Comparison of ENCODE assay signal across 17 cellular contexts in genomic region chr4:4509521-4509920, GRCh38.
"Had no signal": no experiment of that assay in that cellular context is flagged by ENCODE, and none has a peak within 500 bp of the region (broad histone marks: within the 10 kb centered on the region; RNA-seq: fewer than 3 reads in every experiment).

No MANE protein-coding gene starts in this region.

- H3K27ac ChIP-seq: stomach, suprapubic skin, testis, thoracic aorta, thyroid gland, tibial artery, tibial nerve, transverse colon, upper lobe of left lung, upper lobe of right lung, uterus, vagina had no signal

- ATAC-seq: stimulated activated effector memory CD8-positive, alpha-beta T cell treated with anti-CD3 and anti-CD28 coated beads, Interleukin-12 subunit alpha, Interleukin-12 subunit beta, amount 100 ng/mL, for 72 hours; stimulated activated memory B cell treated with anti-CD40 and anti-IgM and Interleukin-4, amounts not matched to agents 10 μg/mL and 1 μg/mL and 100 μg/mL, for 72 hours; stimulated activated naive B cell treated with anti-CD40 and anti-IgM and Interleukin-4, amounts not matched to agents 10 μg/mL and 1 μg/mL and 100 μg/mL, for 72 hours; stimulated activated naive CD8-positive, alpha-beta T cell treated with anti-CD3 and anti-CD28 coated beads, Interleukin-15, amount 100 ng/mL, for 72 hours; stimulated activated naive CD8-positive, alpha-beta T cell treated with anti-CD3 and anti-CD28 coated beads, Interleukin-15, Interleukin-2, amounts not matched to agents 100 U/mL and 50 U/mL, for 24 hours; upper lobe of right lung had no signal

- H3K4me3 ChIP-seq: stomach, suprapubic skin, testis, thoracic aorta, thyroid gland, tibial artery, tibial nerve, transverse colon, upper lobe of left lung, upper lobe of right lung, uterus, vagina had no signal

- H3K9me3 ChIP-seq: stomach, suprapubic skin, testis, thoracic aorta, thyroid gland, tibial artery, tibial nerve, transverse colon, upper lobe of left lung, upper lobe of right lung, uterus, vagina had no signal

- H3K4me1 ChIP-seq: suprapubic skin, testis, thyroid gland, tibial artery, upper lobe of right lung, uterus had no signal

- H3K36me3 ChIP-seq: stomach, suprapubic skin, thoracic aorta, thyroid gland, tibial artery, transverse colon, upper lobe of left lung, uterus, vagina had no signal
